ENCODE assay signal across 16 cellular contexts in the genomic region with DNA sequence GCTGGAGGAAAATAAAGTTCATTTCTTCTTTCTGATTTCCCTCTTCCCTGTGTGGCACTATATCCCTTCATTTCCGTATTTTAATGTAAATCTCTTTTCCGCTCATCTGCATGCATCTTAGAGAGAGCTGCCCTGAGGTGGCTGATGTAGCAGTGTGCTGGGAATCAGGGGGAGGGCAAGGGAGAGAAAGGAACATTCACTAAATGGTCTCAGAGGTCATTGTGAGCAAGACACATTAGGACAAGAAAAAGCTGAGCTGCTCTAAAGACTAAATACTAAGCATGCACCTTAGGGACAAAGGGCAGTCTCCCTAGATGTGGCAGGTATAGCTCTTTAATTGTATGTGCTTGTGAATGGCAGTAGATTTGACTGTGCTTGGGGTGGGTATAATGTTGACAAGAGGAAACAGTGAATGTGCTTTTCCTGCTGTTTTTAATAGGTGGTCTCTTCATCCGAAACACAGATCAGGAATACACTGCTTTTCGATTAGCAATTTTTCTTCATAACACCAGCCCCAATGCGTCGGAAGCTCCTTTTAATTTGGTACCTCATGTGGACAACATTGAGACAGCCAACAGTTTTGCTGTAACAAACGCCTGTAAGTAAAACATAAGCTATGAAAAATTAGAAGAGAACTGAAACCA. TPM values are rescaled to one million over a fixed set of nuclear protein-coding genes. Genes with fewer than 3 reads are reported as not detected.
DNase-seq lines count a peak whose midpoint lies in the region; ATAC-seq and TF ChIP-seq lines count a peak whose summit lies in the region.
"Had no signal": no experiment of that assay in that cellular context is flagged by ENCODE, and none has a peak within 500 bp of the region (broad histone marks: within the 10 kb centered on the region; RNA-seq: fewer than 3 reads in every experiment).

No MANE protein-coding gene starts in this region.

- H3K27ac ChIP-seq in mesenchymal stem cell (ENCODE audit: low read length, poor library complexity, severe bottlenecking) (no peak overlapping the region), uterus (no peak overlapping the region), right lobe of liver (no peak overlapping the region)
- H3K27ac ChIP-seq: left lung had no signal

- H3K9me3 ChIP-seq in mesenchymal stem cell (ENCODE audit: control insufficient read depth, low read length) (no peaks in the 10 kb centered on the region), uterus (no peaks in the 10 kb centered on the region), right lobe of liver (no peaks in the 10 kb centered on the region)
- H3K9me3 ChIP-seq: left lung had no signal

- H3K4me3 ChIP-seq in mesenchymal stem cell (ENCODE audit: insufficient read depth in 1 of 2, low read depth in 1 of 2, low read length in 2 of 2) (no peak overlapping the region), uterus (no peak overlapping the region), right lobe of liver (no peak overlapping the region)
- H3K4me3 ChIP-seq: BLaER1 treated with 17β-estradiol and CSF1 and Interleukin-3, amounts not matched to agents 10 nM and 100 nM; left lung had no signal

- H3K27ac Mint-ChIP-seq in HFFc6: no peak overlapping the region
- H3K27ac Mint-ChIP-seq: activated naive CD8-positive, alpha-beta T cell had no signal

- H2BK12ac ChIP-seq in mesenchymal stem cell (ENCODE audit: low read length in 2 of 2): no peak overlapping the region

- H3K36me3 ChIP-seq in mesenchymal stem cell (ENCODE audit: control insufficient read depth in 1 of 2, insufficient read depth in 2 of 2, low read depth in 1 of 2, low read length in 2 of 2): no peaks in the 10 kb centered on the region
- H3K36me3 ChIP-seq in uterus: no peaks in the 10 kb centered on the region
- no peaks in the 10 kb centered on the region for H3K36me3 ChIP-seq in right lobe of liver
- H3K36me3 ChIP-seq: BLaER1 treated with 17β-estradiol and CSF1 and Interleukin-3, amounts not matched to agents 10 nM and 100 nM; left lung had no signal

- no peak overlapping the region for H2AK5ac ChIP-seq in mesenchymal stem cell (ENCODE audit: low read length, severe bottlenecking)

- no peaks in the 10 kb centered on the region for H3K36me3 Mint-ChIP-seq in HFFc6 (ENCODE audit: low read depth)
- H3K36me3 Mint-ChIP-seq: activated naive CD8-positive, alpha-beta T cell had no signal

- no peak overlapping the region for H3K9ac ChIP-seq in mesenchymal stem cell (ENCODE audit: low read length)
- H3K9ac ChIP-seq: BLaER1 treated with 17β-estradiol and CSF1 and Interleukin-3, amounts not matched to agents 10 nM and 100 nM had no signal

- no peak overlapping the region for H2BK15ac ChIP-seq in mesenchymal stem cell (ENCODE audit: low read depth, poor library complexity, severe bottlenecking)

- no peak overlapping the region for H4K91ac ChIP-seq in mesenchymal stem cell (ENCODE audit: low read length)

- TF ChIP-seq CTCF in HFFc6 (IDR thresholded peaks at IDR 0.05): no peak
- TF ChIP-seq CTCF in uterus (IDR thresholded peaks at IDR 0.05): no peak
- no peak for TF ChIP-seq CTCF in right lobe of liver (IDR thresholded peaks at IDR 0.05)

- H2BK120ac ChIP-seq in mesenchymal stem cell (ENCODE audit: low read depth, low read length): no peak overlapping the region

- H4K8ac ChIP-seq in mesenchymal stem cell (ENCODE audit: low read length): no peak overlapping the region

- peaks cover 29% of the 10 kb centered on the region for H3K4me1 Mint-ChIP-seq in HFFc6 (ENCODE audit: low read depth)

- H3K4me1 ChIP-seq in mesenchymal stem cell (ENCODE audit: control insufficient read depth, insufficient read depth, low read depth, low read length): peaks cover 13% of the 10 kb centered on the region
- peaks cover 0 to 4% of the 10 kb centered on the region in 2 donors for H3K4me1 ChIP-seq in uterus
- H3K4me1 ChIP-seq in right lobe of liver: no peaks in the 10 kb centered on the region

- H3K4me3 Mint-ChIP-seq in HFFc6: peak overlapping the region; percentile 31; the same call in 1 of the 2 replicates
- H3K4me3 Mint-ChIP-seq: activated naive CD8-positive, alpha-beta T cell had no signal

- H3K4me2 ChIP-seq in mesenchymal stem cell (ENCODE audit: low read length, poor library complexity, severe bottlenecking): no peak overlapping the region

- no peak overlapping the region for H3K18ac ChIP-seq in mesenchymal stem cell (ENCODE audit: low read depth in 1 of 2, low read length in 2 of 2)

- DNase-seq in Ammon's horn (ENCODE audit: low spot score): peak; percentile 26
- DNase-seq in HFFc6: no peak
- peak; percentile 7 for DNase-seq in astrocyte of the hippocampus (ENCODE audit: low read depth, low spot score)
- peak; percentile 13 for DNase-seq in mesenchymal stem cell
- DNase-seq in NCI-H128 (lab: John Stamatoyannopoulos, UW; ENCODE audit: unreplicated experiment): no peak
- DNase-seq in dedifferentiated amniotic fluid mesenchymal stem cell (ENCODE audit: extremely low spot score): no peak
- no peak for DNase-seq in uterus
- DNase-seq in right lobe of liver: no peak
- DNase-seq: cortex of kidney; EL; foreskin melanocyte; left lung; stimulated activated CD4-positive, alpha-beta T cell treated with anti-CD3 and anti-CD28 coated beads, Interleukin-15, amount 100 ng/mL, for 24 hours had no signal

- TF ChIP-seq POLR2A in uterus (IDR thresholded peaks at IDR 0.05) (no peak), right lobe of liver (IDR thresholded peaks at IDR 0.05) (no peak)

- H2AFZ ChIP-seq in mesenchymal stem cell (ENCODE audit: low read depth, low read length): no peak overlapping the region

- H3K4ac ChIP-seq in mesenchymal stem cell (ENCODE audit: low read depth in 1 of 2, low read length in 2 of 2): no peak overlapping the region

- H3K23ac ChIP-seq in mesenchymal stem cell (ENCODE audit: low read length in 2 of 2): no peak overlapping the region

- no peaks in the 10 kb centered on the region for H3K9me3 Mint-ChIP-seq in HFFc6

- intact Hi-C loops in uterus (cut with DNase I; ENCODE audit: low total_unique reads): no loop called here
- intact Hi-C loops in right lobe of liver (cut with DNase I): no loop called here

- H3K27me3 Mint-ChIP-seq in HFFc6 (ENCODE audit: insufficient read depth): peaks cover 27% of the 10 kb centered on the region

- no peak overlapping the region for H2BK5ac ChIP-seq in mesenchymal stem cell (ENCODE audit: low read depth, low read length, poor library complexity, severe bottlenecking)

- 80% methylated on average over 5 of the region's 7 CpGs for WGBS in mesenchymal stem cell
- 22% methylated on average over 7 of the region's 7 CpGs for WGBS in right lobe of liver (ENCODE audit: insufficient coverage, low coverage, low lambda C conversion rate, missing lambda C conversion rate)

- no peak overlapping the region for H3K14ac ChIP-seq in mesenchymal stem cell (ENCODE audit: low read length in 2 of 2)

- H3K27me3 ChIP-seq in mesenchymal stem cell (ENCODE audit: control insufficient read depth in 1 of 2, insufficient read depth in 1 of 2, low read length in 2 of 2) (peaks cover 23 to 42% of the 10 kb centered on the region in 2 experiments), uterus (peaks cover 0 to 17% of the 10 kb centered on the region in 2 donors), right lobe of liver (peaks cover 0 to 5% of the 10 kb centered on the region in 2 donors)
- H3K27me3 ChIP-seq: BLaER1 treated with 17β-estradiol and CSF1 and Interleukin-3, amounts not matched to agents 10 nM and 100 nM had no signal

- no peaks in the 10 kb centered on the region for H3K79me1 ChIP-seq in mesenchymal stem cell (replicated peaks; ENCODE audit: low read length, poor library complexity, severe bottlenecking)

- ATAC-seq in right lobe of liver: no peak
- ATAC-seq: left lung had no signal

RNA-seq across cellular contexts. Expression of gene GRIA4, which starts 2.1 kb away (rescaled TPM):
- not detected for total RNA-seq in HFFc6 (2021; fragmentation: NEBNext Ultra II Directional; extraction: Animal tissue kit (Norgen Biotek cat#: 25700))
- polyA plus RNA-seq in mesenchymal stem cell (2013, experiment 1 of 2): 33.7 TPM
- polyA plus RNA-seq in mesenchymal stem cell (2013, experiment 2 of 2): 33.4 TPM
- 10 to 100 TPM in 1 of 4 donors, not detected in 3; 37.2 TPM for total RNA-seq in uterus
- total RNA-seq in right lobe of liver: under 1 TPM in 1 of 6 experiments, not detected in 5; 0.24 TPM
- total RNA-seq: left lung, LHCN-M2 had no signal

Comparison
In these comparisons a context has a peak if more than half of its experiments do, and no peak if none do; other contexts are left out.
1. DNase-seq: peak in Ammon's horn (single experiment), astrocyte of the hippocampus (single experiment) and mesenchymal stem cell (single experiment); none in HFFc6 (single experiment), NCI-H128 (single experiment), dedifferentiated amniotic fluid mesenchymal stem cell (single experiment), uterus (0 of 2) and right lobe of liver (0 of 3).